ENCODE assay signal across 1 cellular context in the genomic region with DNA sequence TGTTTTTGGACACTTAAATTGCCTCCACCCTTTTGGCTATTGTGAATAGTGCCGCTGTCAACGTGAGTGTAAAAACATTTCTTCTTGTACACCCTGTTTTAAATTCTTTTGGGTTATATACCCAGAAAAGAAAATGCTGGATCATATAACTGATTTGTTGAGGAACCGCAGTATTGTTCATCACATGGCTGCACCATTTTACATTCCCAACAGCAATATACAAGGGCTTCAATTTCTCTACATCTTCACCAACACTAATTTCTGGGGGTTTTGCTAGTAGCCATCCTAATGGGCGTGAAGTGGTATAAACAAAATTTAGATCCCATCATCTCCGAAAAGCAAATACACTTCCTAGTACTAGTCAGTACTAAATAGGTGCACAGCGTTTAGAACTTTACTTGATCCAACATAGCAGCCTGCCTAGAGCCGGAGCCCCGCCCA.
TF ChIP-seq lines count a peak whose summit lies in the region.

No MANE protein-coding gene starts in this region.

TF ChIP-seq in liver, 16 proteins besides CTCF, POLR2A, EP300 and RAD21 (continued from another document):
- TF ChIP-seq, protein P1, sequence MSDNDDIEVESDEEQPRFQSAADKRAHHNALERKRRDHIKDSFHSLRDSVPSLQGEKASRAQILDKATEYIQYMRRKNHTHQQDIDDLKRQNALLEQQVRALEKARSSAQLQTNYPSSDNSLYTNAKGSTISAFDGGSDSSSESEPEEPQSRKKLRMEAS (IDR thresholded peaks at IDR 0.05) = no peak
- TF ChIP-seq FOXA1 (IDR thresholded peaks at IDR 0.05) (no peak), GABPA (IDR thresholded peaks at IDR 0.05 in 1 of 2, conservative IDR thresholded peaks at IDR 0.05 in 1 of 2) (no peak), NR2F2 (IDR thresholded peaks at IDR 0.05) (no peak)
